Comparison of ENCODE assay signal across 11 cellular contexts in genomic region chr17:32103476-32104113, GRCh38. TPM values are rescaled to one million over a fixed set of nuclear protein-coding genes. Genes with fewer than 3 reads are reported as not detected.
DNase-seq lines count a peak whose midpoint lies in the region; ATAC-seq and TF ChIP-seq lines count a peak whose summit lies in the region.
"Had no signal": no experiment of that assay in that cellular context is flagged by ENCODE, and none has a peak within 500 bp of the region (broad histone marks: within the 10 kb centered on the region; RNA-seq: fewer than 3 reads in every experiment).

No MANE protein-coding gene starts in this region.

- H3K9me3 Mint-ChIP-seq in CD14-positive monocyte: peaks cover 0 to 1% (median 0%) of the 10 kb centered on the region in 7 donors
- H3K9me3 Mint-ChIP-seq in activated CD8-positive, alpha-beta T cell treated with anti-CD3 and anti-CD28 coated beads for 36 hours: no peaks in the 10 kb centered on the region
- H3K9me3 Mint-ChIP-seq: naive B cell had no signal

- POLR2A ChIA-PET in activated CD8-positive, alpha-beta T cell treated with anti-CD3 and anti-CD28 coated beads for 36 hours (lab: Charles Lee): no interaction called here

- peak overlapping the region in 4 of 7 donors; percentile 20 to 83 (median 78) for H3K27ac Mint-ChIP-seq in CD14-positive monocyte
- peak overlapping the region; percentile 89 for H3K27ac Mint-ChIP-seq in activated CD8-positive, alpha-beta T cell treated with anti-CD3 and anti-CD28 coated beads for 36 hours

- intact Hi-C loops in CD14-positive monocyte (cut with micrococcal nuclease): no loop called here
- intact Hi-C loops in activated CD8-positive, alpha-beta T cell treated with anti-CD3 and anti-CD28 coated beads for 36 hours (cut with micrococcal nuclease): no loop called here

- CTCF ChIA-PET in activated CD8-positive, alpha-beta T cell treated with anti-CD3 and anti-CD28 coated beads for 36 hours (lab: Charles Lee): interaction anchor here (0.8 to 1.5 kb wide), 3 partner anchors 15 to 36 kb away, joined by 3 to 5 read pairs (median 3); no protein-coding TSS in a partner anchor

- H3K27me3 Mint-ChIP-seq in CD14-positive monocyte (ENCODE audit: low read depth in 3 of 3): peaks cover 0 to 4% (median 0%) of the 10 kb centered on the region in 3 donors
- no peaks in the 10 kb centered on the region for H3K27me3 Mint-ChIP-seq in activated CD8-positive, alpha-beta T cell treated with anti-CD3 and anti-CD28 coated beads for 36 hours
- H3K27me3 Mint-ChIP-seq: naive B cell had no signal

- H3K4me1 Mint-ChIP-seq in CD14-positive monocyte: peaks cover 37% of the 10 kb centered on the region
- H3K4me1 Mint-ChIP-seq in activated CD8-positive, alpha-beta T cell treated with anti-CD3 and anti-CD28 coated beads for 36 hours (ENCODE audit: low read depth): peaks cover 31% of the 10 kb centered on the region

- no peak for ATAC-seq in activated CD8-positive, alpha-beta T cell treated with anti-CD3 and anti-CD28 coated beads for 36 hours
- no peak for ATAC-seq in GM18861 (IDR thresholded peaks at IDR 0.05; ENCODE audit: unreplicated experiment)
- ATAC-seq in GM19452 (IDR thresholded peaks at IDR 0.05; ENCODE audit: unreplicated experiment): no peak

- H3K4me3 ChIP-seq in fibroblast of the aortic adventitia (ENCODE audit: low read depth, low read length): no peak overlapping the region
- H3K4me3 ChIP-seq: Peyer's patch, thoracic aorta had no signal

- H3K36me3 Mint-ChIP-seq in CD14-positive monocyte: no peaks in the 10 kb centered on the region
- H3K36me3 Mint-ChIP-seq in activated CD8-positive, alpha-beta T cell treated with anti-CD3 and anti-CD28 coated beads for 36 hours (ENCODE audit: low read depth): no peaks in the 10 kb centered on the region
- H3K36me3 Mint-ChIP-seq: naive B cell had no signal

- TF ChIP-seq CTCF in AG09319 (IDR thresholded peaks at IDR 0.05; ENCODE audit: low read depth, low read length) (no peak), CD14-positive monocyte (IDR thresholded peaks at IDR 0.05) (no peak), fibroblast of the aortic adventitia (IDR thresholded peaks at IDR 0.05; ENCODE audit: insufficient read depth, low read length) (no peak)
- no peak for TF ChIP-seq CTCF in activated CD8-positive, alpha-beta T cell treated with anti-CD3 and anti-CD28 coated beads for 36 hours (IDR thresholded peaks at IDR 0.05)

- H3K4me3 Mint-ChIP-seq in CD14-positive monocyte: peak overlapping the region in 1 of 2 donors; percentile 80
- H3K4me3 Mint-ChIP-seq in activated CD8-positive, alpha-beta T cell treated with anti-CD3 and anti-CD28 coated beads for 36 hours: no peak overlapping the region
- H3K4me3 Mint-ChIP-seq: naive B cell had no signal

- DNase-seq in AG09319 (ENCODE audit: extremely low read depth, low read depth) (peak; percentile 20), CD14-positive monocyte (ENCODE audit: low spot score) (no peak), fibroblast of the aortic adventitia (ENCODE audit: low read depth) (peak; percentile 72), SW480 (ENCODE audit: low spot score) (no peak), RPMI8226 (no peak)
- no peak for DNase-seq in activated CD8-positive, alpha-beta T cell treated with anti-CD3 and anti-CD28 coated beads for 36 hours
- DNase-seq: naive B cell, Peyer's patch had no signal

RNA-seq across cellular contexts. Expression of gene RHOT1, which starts 38.7 kb away (rescaled TPM):
- polyA plus RNA-seq in CD14-positive monocyte: 10 to 100 TPM; 45.9 to 51.9 TPM
- 10 to 100 TPM; 25.8 to 27.2 TPM for total RNA-seq in activated CD8-positive, alpha-beta T cell treated with anti-CD3 and anti-CD28 coated beads for 36 hours
- 21.0 and 50.5 TPM in 2 replicates for total RNA-seq in fibroblast of the aortic adventitia (ENCODE audit: low replicate concordance)

Comparison
In these comparisons a context has a peak if more than half of its experiments do, and no peak if none do; other contexts are left out.
1. DNase-seq: peak in AG09319 (single experiment) and fibroblast of the aortic adventitia (single experiment); none in CD14-positive monocyte (single experiment), activated CD8-positive, alpha-beta T cell treated with anti-CD3 and anti-CD28 coated beads for 36 hours (single experiment), SW480 (single experiment) and RPMI8226 (single experiment).